Comparison of ENCODE assay signal across 35 cellular contexts in the genomic region with DNA sequence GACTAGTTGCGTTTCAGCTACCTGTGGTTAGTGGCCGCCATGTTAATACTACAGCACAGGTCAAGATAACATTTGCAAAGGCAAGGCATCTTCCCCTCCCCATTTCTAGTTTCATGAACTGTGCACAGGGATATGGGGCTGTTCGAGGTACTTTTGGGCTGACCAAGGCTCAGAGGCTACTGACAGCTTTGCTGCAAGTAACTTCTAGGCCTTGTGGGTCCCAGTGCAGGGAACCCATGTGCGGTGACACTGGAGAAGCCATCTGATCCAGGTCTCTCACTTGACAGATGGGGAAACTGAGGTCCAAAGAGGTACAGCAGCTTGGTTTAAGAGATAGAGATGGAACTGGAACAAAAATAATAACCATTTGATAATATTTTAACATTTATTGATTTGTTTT. TPM values are rescaled to one million over a fixed set of nuclear protein-coding genes. Genes with fewer than 3 reads are reported as not detected.
"Had no signal": no experiment of that assay in that cellular context is flagged by ENCODE, and none has a peak within 500 bp of the region (broad histone marks: within the 10 kb centered on the region; RNA-seq: fewer than 3 reads in every experiment).

No MANE protein-coding gene starts in this region.

- H3K9me3 Mint-ChIP-seq: activated B cell treated with CpG ODN at 0.5 μM for 24 hours; activated CD4-positive, alpha-beta memory T cell treated with anti-CD3 and anti-CD28 coated beads for 36 hours; activated CD4-positive, alpha-beta T cell treated with anti-CD3 and anti-CD28 coated beads, Interleukin-2, amount 10 ng/mL, durations not matched to agents 24 days and 14 days; activated naive CD4-positive, alpha-beta T cell treated with anti-CD3 and anti-CD28 coated beads for 36 hours; activated naive CD4-positive, alpha-beta T cell treated with anti-CD3 and anti-CD28 coated beads, Interleukin-2, amount 50 U/mL, for 24 hours; activated naive CD8-positive, alpha-beta T cell treated with anti-CD3 and anti-CD28 coated beads for 36 hours; activated naive CD8-positive, alpha-beta T cell treated with anti-CD3 and anti-CD28 coated beads, Interleukin-2, amount 50 U/mL, for 24 hours; activated T-helper 1 cell treated with anti-CD3 and anti-CD28 coated beads, Interleukin-12 subunit alpha, Interleukin-12 subunit beta, Interleukin-2, Interleukin-4 antibody, amounts not matched to agents 30 ng/mL and 10 ng/mL and 1 ng/mL, durations not matched to agents 14 hours and 24 hours and 36 hours; activated T-helper 2 cell treated with anti-CD3 and anti-CD28 coated beads, Interferon-gamma antibody, Interleukin-2, Interleukin-4, amounts not matched to agents 10 μg/mL and 5 μg/mL and 100 μg/mL, durations not matched to agents 14 hours and 24 hours and 36 hours; T-helper 2 cell treated with Interferon-gamma antibody and Interleukin-4, amounts not matched to agents 5 μg/mL and 100 μg/mL, for 36 hours had no signal

- H3K9me3 ChIP-seq: adrenal gland, body of pancreas, colonic mucosa, esophagus squamous epithelium, gastroesophageal sphincter had no signal

- H3K4me3 Mint-ChIP-seq: activated B cell treated with CpG ODN at 0.5 μM for 24 hours; activated CD4-positive, alpha-beta memory T cell treated with anti-CD3 and anti-CD28 coated beads for 36 hours; activated CD4-positive, alpha-beta T cell treated with anti-CD3 and anti-CD28 coated beads for 36 hours; activated CD4-positive, alpha-beta T cell treated with anti-CD3 and anti-CD28 coated beads, Interleukin-2, amount 10 ng/mL, durations not matched to agents 24 days and 14 days; activated CD8-positive, alpha-beta memory T cell treated with anti-CD3 and anti-CD28 coated beads, Interleukin-2, amount 10 ng/mL, durations not matched to agents 7 days and 5 days; activated CD8-positive, alpha-beta T cell treated with anti-CD3 and anti-CD28 coated beads, Interleukin-2, amount 10 ng/mL, durations not matched to agents 7 days and 5 days; activated naive CD4-positive, alpha-beta T cell treated with anti-CD3 and anti-CD28 coated beads for 36 hours; activated naive CD4-positive, alpha-beta T cell treated with anti-CD3 and anti-CD28 coated beads, Interleukin-2, amount 50 U/mL, for 24 hours; activated naive CD8-positive, alpha-beta T cell treated with anti-CD3 and anti-CD28 coated beads for 36 hours; activated naive CD8-positive, alpha-beta T cell treated with anti-CD3 and anti-CD28 coated beads, Interleukin-2, amount 50 U/mL, for 24 hours; activated T-helper 1 cell treated with anti-CD3 and anti-CD28 coated beads, Interleukin-12 subunit alpha, Interleukin-12 subunit beta, Interleukin-2, Interleukin-4 antibody, amounts not matched to agents 30 ng/mL and 10 ng/mL and 1 ng/mL, durations not matched to agents 14 hours and 24 hours and 36 hours; T-helper 17 cell; T-helper 2 cell treated with Interferon-gamma antibody and Interleukin-4, amounts not matched to agents 5 μg/mL and 100 μg/mL, for 36 hours had no signal

- ATAC-seq: activated CD4-positive, alpha-beta T cell treated with anti-CD3 and anti-CD28 coated beads for 36 hours; activated CD8-positive, alpha-beta memory T cell treated with anti-CD3 and anti-CD28 coated beads, Interleukin-2, amount 10 ng/mL, durations not matched to agents 7 days and 5 days; activated CD8-positive, alpha-beta T cell treated with anti-CD3 and anti-CD28 coated beads, Interleukin-2, amount 10 ng/mL, durations not matched to agents 7 days and 5 days; activated naive CD8-positive, alpha-beta T cell treated with anti-CD3 and anti-CD28 coated beads, Interleukin-2, amount 50 U/mL, for 24 hours; body of pancreas; gastroesophageal sphincter; T-helper 17 cell had no signal

- H3K27me3 Mint-ChIP-seq: activated naive CD4-positive, alpha-beta T cell treated with anti-CD3 and anti-CD28 coated beads, Interleukin-2, amount 50 U/mL, for 24 hours; activated naive CD8-positive, alpha-beta T cell treated with anti-CD3 and anti-CD28 coated beads, Interleukin-2, amount 50 U/mL, for 24 hours had no signal

- DNase-seq: activated B cell treated with CpG ODN at 0.5 μM for 24 hours; activated CD4-positive, alpha-beta memory T cell treated with anti-CD3 and anti-CD28 coated beads for 36 hours; activated CD4-positive, alpha-beta T cell treated with anti-CD3 and anti-CD28 coated beads for 36 hours; activated CD4-positive, alpha-beta T cell treated with anti-CD3 and anti-CD28 coated beads, Interleukin-2, amount 10 ng/mL, durations not matched to agents 24 days and 14 days; activated CD4-positive, CD25-positive, alpha-beta regulatory T cell treated with anti-CD3 and anti-CD28 coated beads, Interleukin-2, amount 50 U/mL, for 72 hours; activated CD8-positive, alpha-beta memory T cell treated with anti-CD3 and anti-CD28 coated beads, Interleukin-2, amount 10 ng/mL, durations not matched to agents 7 days and 5 days; activated CD8-positive, alpha-beta memory T cell treated with anti-CD3 and anti-CD28 coated beads, Interleukin-2, amount 50 U/mL, for 4 hours; activated CD8-positive, alpha-beta T cell treated with anti-CD3 and anti-CD28 coated beads, Interleukin-2, amount 10 ng/mL, durations not matched to agents 7 days and 5 days; activated effector memory CD4-positive, alpha-beta T cell treated with anti-CD3 and anti-CD28 coated beads, Interleukin-2, amount 50 U/mL, for 16 hours; activated naive CD4-positive, alpha-beta T cell treated with anti-CD3 and anti-CD28 coated beads for 36 hours; activated naive CD8-positive, alpha-beta T cell treated with anti-CD3 and anti-CD28 coated beads for 36 hours; activated naive CD8-positive, alpha-beta T cell treated with anti-CD3 and anti-CD28 coated beads, Interleukin-2, amount 50 U/mL, for 24 hours; activated T-cell treated with anti-CD3 and anti-CD28 coated beads, Interleukin-2, amount 50 U/mL, for 1 hour; activated T-cell treated with anti-CD3 and anti-CD28 coated beads, Interleukin-2, amount 50 U/mL, for 48 hours; adrenal gland; amygdala; aorta; body of pancreas; central memory CD4-positive, alpha-beta T cell; cerebellar nuclear complex; colonic mucosa; effector CD8-positive, alpha-beta T cell; esophagus squamous epithelium; foreskin melanocyte; T-helper 1 cell; T-helper 17 cell; T1000; WERI-Rb-1 had no signal

- H3K27ac ChIP-seq: body of pancreas, colonic mucosa, epithelial cell of prostate, WERI-Rb-1 had no signal

- H3K36me3 Mint-ChIP-seq: activated CD4-positive, alpha-beta memory T cell treated with anti-CD3 and anti-CD28 coated beads for 36 hours; activated CD8-positive, alpha-beta memory T cell treated with anti-CD3 and anti-CD28 coated beads, Interleukin-2, amount 10 ng/mL, durations not matched to agents 7 days and 5 days; activated naive CD4-positive, alpha-beta T cell treated with anti-CD3 and anti-CD28 coated beads, Interleukin-2, amount 50 U/mL, for 24 hours; activated naive CD8-positive, alpha-beta T cell treated with anti-CD3 and anti-CD28 coated beads for 36 hours had no signal

- H3K4me1 Mint-ChIP-seq: activated B cell treated with CpG ODN at 0.5 μM for 24 hours; activated CD4-positive, alpha-beta T cell treated with anti-CD3 and anti-CD28 coated beads for 36 hours; activated CD4-positive, alpha-beta T cell treated with anti-CD3 and anti-CD28 coated beads, Interleukin-2, amount 10 ng/mL, durations not matched to agents 24 days and 14 days; activated CD8-positive, alpha-beta memory T cell treated with anti-CD3 and anti-CD28 coated beads, Interleukin-2, amount 10 ng/mL, durations not matched to agents 7 days and 5 days; activated naive CD4-positive, alpha-beta T cell treated with anti-CD3 and anti-CD28 coated beads, Interleukin-2, amount 50 U/mL, for 24 hours; activated naive CD8-positive, alpha-beta T cell treated with anti-CD3 and anti-CD28 coated beads for 36 hours; T-helper 17 cell had no signal

- H3K4me1 ChIP-seq: colonic mucosa had no signal

- FAIRE-seq: endothelial cell of umbilical vein had no signal

- H3K36me3 ChIP-seq: adrenal gland, colonic mucosa, WERI-Rb-1 had no signal

- H3K27me3 ChIP-seq: adrenal gland, body of pancreas, colonic mucosa, esophagus squamous epithelium, gastroesophageal sphincter had no signal

- H3K27ac Mint-ChIP-seq: activated B cell treated with CpG ODN at 0.5 μM for 24 hours; activated CD4-positive, alpha-beta memory T cell treated with anti-CD3 and anti-CD28 coated beads for 36 hours; activated CD4-positive, alpha-beta T cell treated with anti-CD3 and anti-CD28 coated beads for 36 hours; activated CD4-positive, alpha-beta T cell treated with anti-CD3 and anti-CD28 coated beads, Interleukin-2, amount 10 ng/mL, durations not matched to agents 24 days and 14 days; activated CD8-positive, alpha-beta memory T cell treated with anti-CD3 and anti-CD28 coated beads, Interleukin-2, amount 10 ng/mL, durations not matched to agents 7 days and 5 days; activated CD8-positive, alpha-beta T cell treated with anti-CD3 and anti-CD28 coated beads, Interleukin-2, amount 10 ng/mL, durations not matched to agents 7 days and 5 days; activated naive CD4-positive, alpha-beta T cell treated with anti-CD3 and anti-CD28 coated beads for 36 hours; activated naive CD4-positive, alpha-beta T cell treated with anti-CD3 and anti-CD28 coated beads, Interleukin-2, amount 50 U/mL, for 24 hours; activated naive CD8-positive, alpha-beta T cell treated with anti-CD3 and anti-CD28 coated beads for 36 hours; activated naive CD8-positive, alpha-beta T cell treated with anti-CD3 and anti-CD28 coated beads, Interleukin-2, amount 50 U/mL, for 24 hours; activated T-helper 1 cell treated with anti-CD3 and anti-CD28 coated beads, Interleukin-12 subunit alpha, Interleukin-12 subunit beta, Interleukin-2, Interleukin-4 antibody, amounts not matched to agents 30 ng/mL and 10 ng/mL and 1 ng/mL, durations not matched to agents 14 hours and 24 hours and 36 hours; activated T-helper 2 cell treated with anti-CD3 and anti-CD28 coated beads, Interferon-gamma antibody, Interleukin-2, Interleukin-4, amounts not matched to agents 10 μg/mL and 5 μg/mL and 100 μg/mL, durations not matched to agents 14 hours and 24 hours and 36 hours; T-helper 17 cell; T-helper 2 cell treated with Interferon-gamma antibody and Interleukin-4, amounts not matched to agents 5 μg/mL and 100 μg/mL, for 36 hours had no signal

- H3K4me3 ChIP-seq: adrenal gland, body of pancreas, colonic mucosa, esophagus squamous epithelium, gastroesophageal sphincter had no signal

RNA-seq across cellular contexts. Expression of a gene that starts 13.6 kb away (rescaled TPM):
- total RNA-seq: activated B cell treated with CpG ODN at 0.5 μM for 24 hours; activated CD4-positive, alpha-beta memory T cell treated with anti-CD3 and anti-CD28 coated beads for 36 hours; activated CD4-positive, alpha-beta T cell treated with anti-CD3 and anti-CD28 coated beads for 36 hours; activated CD4-positive, alpha-beta T cell treated with anti-CD3 and anti-CD28 coated beads, Interleukin-2, amount 10 ng/mL, durations not matched to agents 24 days and 14 days; activated CD8-positive, alpha-beta memory T cell treated with anti-CD3 and anti-CD28 coated beads, Interleukin-2, amount 10 ng/mL, durations not matched to agents 7 days and 5 days; activated CD8-positive, alpha-beta T cell treated with anti-CD3 and anti-CD28 coated beads, Interleukin-2, amount 10 ng/mL, durations not matched to agents 7 days and 5 days; activated naive CD4-positive, alpha-beta T cell treated with anti-CD3 and anti-CD28 coated beads for 36 hours; activated T-helper 1 cell treated with anti-CD3 and anti-CD28 coated beads, Interleukin-12 subunit alpha, Interleukin-12 subunit beta, Interleukin-2, Interleukin-4 antibody, amounts not matched to agents 30 ng/mL and 10 ng/mL and 1 ng/mL, durations not matched to agents 14 hours and 24 hours and 36 hours had no signal
